In the genomic region with DNA sequence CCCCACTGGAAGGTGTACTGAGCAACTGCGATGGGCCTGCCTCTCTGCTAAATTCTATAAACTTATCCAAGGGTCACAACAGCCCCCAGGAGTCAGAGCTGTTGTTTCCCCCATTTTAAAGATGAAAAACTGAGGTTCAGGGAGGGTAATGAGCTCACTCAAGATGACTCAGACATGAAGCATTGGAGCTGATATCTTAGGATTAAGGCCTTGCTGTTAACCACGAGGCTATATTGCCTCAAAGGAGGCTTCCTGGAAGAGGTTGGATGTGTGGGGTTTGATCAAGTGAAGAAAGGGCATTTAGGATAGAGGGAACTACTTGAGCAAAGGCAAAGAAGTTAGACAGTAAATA, we compare ENCODE assay signal across 1 cellular context.
TF ChIP-seq lines count a peak whose summit lies in the region.

No MANE protein-coding gene starts in this region.

TF ChIP-seq in K562, 482 proteins besides CTCF, POLR2A, EP300 and RAD21 (continued from another document):
- TF ChIP-seq ZBTB40 (IDR thresholded peaks at IDR 0.05), result no peak
- TF ChIP-seq ZBTB40 (CRISPR knock-in tag; IDR thresholded peaks at IDR 0.05), result no peak
- no peak for TF ChIP-seq ZNF282 (CRISPR knock-in tag; IDR thresholded peaks at IDR 0.05)
- TF ChIP-seq, protein P1, sequence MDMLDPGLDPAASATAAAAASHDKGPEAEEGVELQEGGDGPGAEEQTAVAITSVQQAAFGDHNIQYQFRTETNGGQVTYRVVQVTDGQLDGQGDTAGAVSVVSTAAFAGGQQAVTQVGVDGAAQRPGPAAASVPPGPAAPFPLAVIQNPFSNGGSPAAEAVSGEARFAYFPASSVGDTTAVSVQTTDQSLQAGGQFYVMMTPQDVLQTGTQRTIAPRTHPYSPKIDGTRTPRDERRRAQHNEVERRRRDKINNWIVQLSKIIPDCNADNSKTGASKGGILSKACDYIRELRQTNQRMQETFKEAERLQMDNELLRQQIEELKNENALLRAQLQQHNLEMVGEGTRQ (CRISPR knock-in tag; IDR thresholded peaks at IDR 0.05), result no peak
- no peak for TF ChIP-seq DNMT1 (IDR thresholded peaks at IDR 0.05)
- TF ChIP-seq SMARCA5 (IDR thresholded peaks at IDR 0.05), result peak; percentile 69; the same call in 1 of the 2 replicates
- no peak for TF ChIP-seq ZNF583 (CRISPR knock-in tag; IDR thresholded peaks at IDR 0.05)
- TF ChIP-seq RBM15 (IDR thresholded peaks at IDR 0.05; ENCODE audit: insufficient read depth, low read length), result no peak
- TF ChIP-seq BDP1 (IDR thresholded peaks at IDR 0.05; ENCODE audit: insufficient read depth, insufficient read length), result no peak
- TF ChIP-seq, protein P2, sequence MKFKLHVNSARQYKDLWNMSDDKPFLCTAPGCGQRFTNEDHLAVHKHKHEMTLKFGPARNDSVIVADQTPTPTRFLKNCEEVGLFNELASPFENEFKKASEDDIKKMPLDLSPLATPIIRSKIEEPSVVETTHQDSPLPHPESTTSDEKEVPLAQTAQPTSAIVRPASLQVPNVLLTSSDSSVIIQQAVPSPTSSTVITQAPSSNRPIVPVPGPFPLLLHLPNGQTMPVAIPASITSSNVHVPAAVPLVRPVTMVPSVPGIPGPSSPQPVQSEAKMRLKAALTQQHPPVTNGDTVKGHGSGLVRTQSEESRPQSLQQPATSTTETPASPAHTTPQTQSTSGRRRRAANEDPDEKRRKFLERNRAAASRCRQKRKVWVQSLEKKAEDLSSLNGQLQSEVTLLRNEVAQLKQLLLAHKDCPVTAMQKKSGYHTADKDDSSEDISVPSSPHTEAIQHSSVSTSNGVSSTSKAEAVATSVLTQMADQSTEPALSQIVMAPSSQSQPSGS (CRISPR knock-in tag; IDR thresholded peaks at IDR 0.05), result 0 out of 2 replicates have a peak, but pooled peaks have one; percentile 65
- TF ChIP-seq ATF4 (CRISPR knock-in tag; IDR thresholded peaks at IDR 0.05), result no peak
- TF ChIP-seq PPARD (CRISPR knock-in tag; IDR thresholded peaks at IDR 0.05), result no peak
- no peak for TF ChIP-seq TAF15 (IDR thresholded peaks at IDR 0.05; ENCODE audit: low read depth, low read length)
- peak; percentile 91 for TF ChIP-seq JUN (IDR thresholded peaks at IDR 0.05; ENCODE audit: borderline replicate concordance, low read depth, low read length)
- TF ChIP-seq JUN (CRISPR knock-in tag; IDR thresholded peaks at IDR 0.05; ENCODE audit: borderline replicate concordance), result peak; percentile 88
- TF ChIP-seq ZNF143 (CRISPR knock-in tag; IDR thresholded peaks at IDR 0.05), result no peak
- TF ChIP-seq MYC (IDR thresholded peaks at IDR 0.05; ENCODE audit: low read depth, low read length), result peak; percentile 69; the same call in 1 of the 2 replicates
- TF ChIP-seq MYC (CRISPR knock-in tag; IDR thresholded peaks at IDR 0.05; ENCODE audit: borderline replicate concordance, low read depth), result no peak
- no peak for TF ChIP-seq ZNF780A (CRISPR knock-in tag; IDR thresholded peaks at IDR 0.05)
- no peak for TF ChIP-seq MITF (IDR thresholded peaks at IDR 0.05)
- no peak for TF ChIP-seq TRIM24 (IDR thresholded peaks at IDR 0.05)
